Comparison of ENCODE assay signal across 9 cellular contexts in genomic region chr4:176001171-176002006, GRCh38.
DNase-seq lines count a peak whose midpoint lies in the region; ATAC-seq and FAIRE-seq lines count a peak whose summit lies in the region.
"Had no signal": no experiment of that assay in that cellular context is flagged by ENCODE, and none has a peak within 500 bp of the region (broad histone marks: within the 10 kb centered on the region; RNA-seq: fewer than 3 reads in every experiment).

No MANE protein-coding gene starts in this region.

- peak; percentile 5 for DNase-seq in activated CD4-positive, alpha-beta T cell treated with anti-CD3 and anti-CD28 coated beads for 36 hours
- DNase-seq in activated CD4-positive, alpha-beta T cell treated with anti-CD3 and anti-CD28 coated beads, Interleukin-2, amount 50 U/mL, for 1 hour = no peak
- DNase-seq in activated naive CD8-positive, alpha-beta T cell treated with anti-CD3 and anti-CD28 coated beads, Interleukin-2, amount 10 ng/mL, durations not matched to agents 7 days and 5 days = no peak
- DNase-seq in hepatic stellate cell (ENCODE audit: low spot score) (peak; percentile 9), posterior vena cava (ENCODE audit: low spot score) (peak; percentile 82), DMS79 (lab: John Stamatoyannopoulos, UW) (no peak), T-helper 2 cell (no peak), RCC 7860 (ENCODE audit: low spot score) (no peak)

- peaks cover 11% of the 10 kb centered on the region for H3K4me1 Mint-ChIP-seq in activated CD4-positive, alpha-beta T cell treated with anti-CD3 and anti-CD28 coated beads for 36 hours
- H3K4me1 Mint-ChIP-seq in activated naive CD8-positive, alpha-beta T cell treated with anti-CD3 and anti-CD28 coated beads, Interleukin-2, amount 10 ng/mL, durations not matched to agents 7 days and 5 days = peaks cover 8% of the 10 kb centered on the region

- H3K27ac Mint-ChIP-seq in activated CD4-positive, alpha-beta T cell treated with anti-CD3 and anti-CD28 coated beads for 36 hours = no peak overlapping the region
- no peak overlapping the region for H3K27ac Mint-ChIP-seq in activated naive CD8-positive, alpha-beta T cell treated with anti-CD3 and anti-CD28 coated beads, Interleukin-2, amount 10 ng/mL, durations not matched to agents 7 days and 5 days

- CTCF ChIA-PET in activated CD4-positive, alpha-beta T cell treated with anti-CD3 and anti-CD28 coated beads for 36 hours (lab: Charles Lee) = no interaction called here

- H3K4me3 Mint-ChIP-seq in activated CD4-positive, alpha-beta T cell treated with anti-CD3 and anti-CD28 coated beads for 36 hours = no peak overlapping the region
- peak overlapping the region; percentile 55 for H3K4me3 Mint-ChIP-seq in activated naive CD8-positive, alpha-beta T cell treated with anti-CD3 and anti-CD28 coated beads, Interleukin-2, amount 10 ng/mL, durations not matched to agents 7 days and 5 days

- FAIRE-seq in RCC 7860 (lab: Jason Lieb, UNC) = no peak
- FAIRE-seq: G401.6 had no signal

- H3K9me3 Mint-ChIP-seq in activated CD4-positive, alpha-beta T cell treated with anti-CD3 and anti-CD28 coated beads for 36 hours (ENCODE audit: low read depth) = no peaks in the 10 kb centered on the region
- no peaks in the 10 kb centered on the region for H3K9me3 Mint-ChIP-seq in activated naive CD8-positive, alpha-beta T cell treated with anti-CD3 and anti-CD28 coated beads, Interleukin-2, amount 10 ng/mL, durations not matched to agents 7 days and 5 days

- intact Hi-C loops in activated CD4-positive, alpha-beta T cell treated with anti-CD3 and anti-CD28 coated beads for 36 hours (cut with DNase I, micrococcal nuclease) = no loop called here
- intact Hi-C loops in posterior vena cava (cut with DNase I) = no loop called here

- H3K27me3 Mint-ChIP-seq in activated CD4-positive, alpha-beta T cell treated with anti-CD3 and anti-CD28 coated beads for 36 hours = peaks cover 41% of the 10 kb centered on the region
- H3K27me3 Mint-ChIP-seq in activated naive CD8-positive, alpha-beta T cell treated with anti-CD3 and anti-CD28 coated beads, Interleukin-2, amount 10 ng/mL, durations not matched to agents 7 days and 5 days = peaks cover 64% of the 10 kb centered on the region

- no peak for ATAC-seq in activated CD4-positive, alpha-beta T cell treated with anti-CD3 and anti-CD28 coated beads for 36 hours
- ATAC-seq in activated naive CD8-positive, alpha-beta T cell treated with anti-CD3 and anti-CD28 coated beads, Interleukin-2, amount 10 ng/mL, durations not matched to agents 7 days and 5 days (ENCODE audit: low read depth) = no peak

- H3K36me3 Mint-ChIP-seq in activated CD4-positive, alpha-beta T cell treated with anti-CD3 and anti-CD28 coated beads for 36 hours (ENCODE audit: low read depth) = no peaks in the 10 kb centered on the region
- no peaks in the 10 kb centered on the region for H3K36me3 Mint-ChIP-seq in activated naive CD8-positive, alpha-beta T cell treated with anti-CD3 and anti-CD28 coated beads, Interleukin-2, amount 10 ng/mL, durations not matched to agents 7 days and 5 days

- POLR2A ChIA-PET in activated CD4-positive, alpha-beta T cell treated with anti-CD3 and anti-CD28 coated beads for 36 hours (lab: Charles Lee) = no interaction called here
- POLR2A ChIA-PET in activated naive CD8-positive, alpha-beta T cell treated with anti-CD3 and anti-CD28 coated beads, Interleukin-2, amount 10 ng/mL, durations not matched to agents 7 days and 5 days (lab: Charles Lee) = no interaction called here

Comparison
In these comparisons a context has a peak if more than half of its experiments do, and no peak if none do; other contexts are left out.
1. DNase-seq: peak in activated CD4-positive, alpha-beta T cell treated with anti-CD3 and anti-CD28 coated beads for 36 hours (single experiment), hepatic stellate cell (single experiment) and posterior vena cava (single experiment); none in activated CD4-positive, alpha-beta T cell treated with anti-CD3 and anti-CD28 coated beads, Interleukin-2, amount 50 U/mL, for 1 hour (single experiment), activated naive CD8-positive, alpha-beta T cell treated with anti-CD3 and anti-CD28 coated beads, Interleukin-2, amount 10 ng/mL, durations not matched to agents 7 days and 5 days (single experiment), DMS79 (single experiment), T-helper 2 cell (0 of 5) and RCC 7860 (single experiment).